Comparison of ENCODE assay signal across 1 cellular context in the genomic region with DNA sequence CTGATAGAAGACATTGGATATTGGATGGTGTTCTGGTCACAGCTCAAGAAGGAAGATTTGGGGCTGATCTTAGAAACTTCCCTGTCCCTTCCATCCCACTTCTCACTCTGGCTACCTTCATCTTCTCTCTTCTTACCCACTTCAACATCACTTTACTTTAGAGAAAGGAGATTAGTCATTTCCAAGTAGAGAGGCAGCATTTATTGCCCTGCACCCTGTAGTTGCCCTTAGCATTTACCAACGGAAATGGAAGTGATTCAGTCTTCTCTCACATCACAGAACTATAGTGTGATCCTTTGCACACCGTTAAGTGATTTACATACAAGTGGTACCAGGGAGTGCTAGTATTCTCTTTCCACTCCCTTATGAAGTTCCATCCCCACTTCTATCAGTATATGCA.
TF ChIP-seq lines count a peak whose summit lies in the region.

No MANE protein-coding gene starts in this region.

TF ChIP-seq in HCT116, 20 proteins besides CTCF, POLR2A, EP300 and RAD21:
- TF ChIP-seq, protein P1, sequence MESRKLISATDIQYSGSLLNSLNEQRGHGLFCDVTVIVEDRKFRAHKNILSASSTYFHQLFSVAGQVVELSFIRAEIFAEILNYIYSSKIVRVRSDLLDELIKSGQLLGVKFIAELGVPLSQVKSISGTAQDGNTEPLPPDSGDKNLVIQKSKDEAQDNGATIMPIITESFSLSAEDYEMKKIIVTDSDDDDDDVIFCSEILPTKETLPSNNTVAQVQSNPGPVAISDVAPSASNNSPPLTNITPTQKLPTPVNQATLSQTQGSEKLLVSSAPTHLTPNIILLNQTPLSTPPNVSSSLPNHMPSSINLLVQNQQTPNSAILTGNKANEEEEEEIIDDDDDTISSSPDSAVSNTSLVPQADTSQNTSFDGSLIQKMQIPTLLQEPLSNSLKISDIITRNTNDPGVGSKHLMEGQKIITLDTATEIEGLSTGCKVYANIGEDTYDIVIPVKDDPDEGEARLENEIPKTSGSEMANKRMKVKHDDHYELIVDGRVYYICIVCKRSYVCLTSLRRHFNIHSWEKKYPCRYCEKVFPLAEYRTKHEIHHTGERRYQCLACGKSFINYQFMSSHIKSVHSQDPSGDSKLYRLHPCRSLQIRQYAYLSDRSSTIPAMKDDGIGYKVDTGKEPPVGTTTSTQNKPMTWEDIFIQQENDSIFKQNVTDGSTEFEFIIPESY (IDR thresholded peaks at IDR 0.05; ENCODE audit: extremely low read depth, insufficient replicate concordance, low read length), result no peak
- TF ChIP-seq ELF1 (IDR thresholded peaks at IDR 0.05; ENCODE audit: borderline replicate concordance, low read depth) (no peak), EZH2 (IDR thresholded peaks at IDR 0.05) (no peak), YY1 (IDR thresholded peaks at IDR 0.05; ENCODE audit: extremely low read depth, insufficient replicate concordance, low read depth, low read length) (peak; percentile 7), CBX3 (IDR thresholded peaks at IDR 0.05; ENCODE audit: low read depth) (peak; percentile 54; the same call in 1 of the 2 replicates), SP1 (IDR thresholded peaks at IDR 0.05; ENCODE audit: low read depth) (peak; percentile 88), CEBPB (IDR thresholded peaks at IDR 0.05; ENCODE audit: low read depth) (peak; percentile 57; the same call in 1 of the 2 replicates), ZNF274 (IDR thresholded peaks at IDR 0.05; ENCODE audit: low read depth, low read length) (no peak), SIN3A (IDR thresholded peaks at IDR 0.05; ENCODE audit: low read depth) (0 out of 2 replicates have a peak, but pooled peaks have one; percentile 39), EZH2phosphoT487 (IDR thresholded peaks at IDR 0.05; ENCODE audit: borderline replicate concordance) (no peak), TCF7L2 (IDR thresholded peaks at IDR 0.05; ENCODE audit: borderline replicate concordance, extremely low read depth, insufficient read depth, insufficient read length) (peak; percentile 52), POLR2AphosphoS5 (IDR thresholded peaks at IDR 0.05; ENCODE audit: low read depth, low read length) (no peak), ZFX (IDR thresholded peaks at IDR 0.05) (no peak), SRF (IDR thresholded peaks at IDR 0.05; ENCODE audit: low read depth) (no peak), FOSL1 (IDR thresholded peaks at IDR 0.05; ENCODE audit: low read depth) (peak; percentile 49), EGR1 (IDR thresholded peaks at IDR 0.05; ENCODE audit: low read depth) (0 out of 2 replicates have a peak, but pooled peaks have one; percentile 13), JUND (IDR thresholded peaks at IDR 0.05) (peak; percentile 59)
- TF ChIP-seq, protein P2, sequence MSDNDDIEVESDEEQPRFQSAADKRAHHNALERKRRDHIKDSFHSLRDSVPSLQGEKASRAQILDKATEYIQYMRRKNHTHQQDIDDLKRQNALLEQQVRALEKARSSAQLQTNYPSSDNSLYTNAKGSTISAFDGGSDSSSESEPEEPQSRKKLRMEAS (IDR thresholded peaks at IDR 0.05), result peak; percentile 34; the same call in 1 of the 2 replicates
- TF ChIP-seq, protein P3, sequence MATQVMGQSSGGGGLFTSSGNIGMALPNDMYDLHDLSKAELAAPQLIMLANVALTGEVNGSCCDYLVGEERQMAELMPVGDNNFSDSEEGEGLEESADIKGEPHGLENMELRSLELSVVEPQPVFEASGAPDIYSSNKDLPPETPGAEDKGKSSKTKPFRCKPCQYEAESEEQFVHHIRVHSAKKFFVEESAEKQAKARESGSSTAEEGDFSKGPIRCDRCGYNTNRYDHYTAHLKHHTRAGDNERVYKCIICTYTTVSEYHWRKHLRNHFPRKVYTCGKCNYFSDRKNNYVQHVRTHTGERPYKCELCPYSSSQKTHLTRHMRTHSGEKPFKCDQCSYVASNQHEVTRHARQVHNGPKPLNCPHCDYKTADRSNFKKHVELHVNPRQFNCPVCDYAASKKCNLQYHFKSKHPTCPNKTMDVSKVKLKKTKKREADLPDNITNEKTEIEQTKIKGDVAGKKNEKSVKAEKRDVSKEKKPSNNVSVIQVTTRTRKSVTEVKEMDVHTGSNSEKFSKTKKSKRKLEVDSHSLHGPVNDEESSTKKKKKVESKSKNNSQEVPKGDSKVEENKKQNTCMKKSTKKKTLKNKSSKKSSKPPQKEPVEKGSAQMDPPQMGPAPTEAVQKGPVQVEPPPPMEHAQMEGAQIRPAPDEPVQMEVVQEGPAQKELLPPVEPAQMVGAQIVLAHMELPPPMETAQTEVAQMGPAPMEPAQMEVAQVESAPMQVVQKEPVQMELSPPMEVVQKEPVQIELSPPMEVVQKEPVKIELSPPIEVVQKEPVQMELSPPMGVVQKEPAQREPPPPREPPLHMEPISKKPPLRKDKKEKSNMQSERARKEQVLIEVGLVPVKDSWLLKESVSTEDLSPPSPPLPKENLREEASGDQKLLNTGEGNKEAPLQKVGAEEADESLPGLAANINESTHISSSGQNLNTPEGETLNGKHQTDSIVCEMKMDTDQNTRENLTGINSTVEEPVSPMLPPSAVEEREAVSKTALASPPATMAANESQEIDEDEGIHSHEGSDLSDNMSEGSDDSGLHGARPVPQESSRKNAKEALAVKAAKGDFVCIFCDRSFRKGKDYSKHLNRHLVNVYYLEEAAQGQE (IDR thresholded peaks at IDR 0.05; ENCODE audit: low read depth), result no peak
- TF ChIP-seq, protein P4, sequence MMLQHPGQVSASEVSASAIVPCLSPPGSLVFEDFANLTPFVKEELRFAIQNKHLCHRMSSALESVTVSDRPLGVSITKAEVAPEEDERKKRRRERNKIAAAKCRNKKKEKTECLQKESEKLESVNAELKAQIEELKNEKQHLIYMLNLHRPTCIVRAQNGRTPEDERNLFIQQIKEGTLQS (IDR thresholded peaks at IDR 0.05), result no peak; the same call in 1 of the 2 replicates
